18 cellular contexts compared by ENCODE assay signal in genomic region chr2:233371608-233372007, GRCh38. TPM values are rescaled to one million over a fixed set of nuclear protein-coding genes. Genes with fewer than 3 reads are reported as not detected.
DNase-seq lines count a peak whose midpoint lies in the region; ATAC-seq, FAIRE-seq and TF ChIP-seq lines count a peak whose summit lies in the region.
"Had no signal": no experiment of that assay in that cellular context is flagged by ENCODE, and none has a peak within 500 bp of the region (broad histone marks: within the 10 kb centered on the region; RNA-seq: fewer than 3 reads in every experiment).

No MANE protein-coding gene starts in this region.

- H2AFZ ChIP-seq in GM23338 = no peak overlapping the region

- no peaks in the 10 kb centered on the region for H3K27me3 Mint-ChIP-seq in GM23338 (ENCODE audit: insufficient read depth, low read depth, poor library complexity)
- H3K27me3 Mint-ChIP-seq in CD14-positive monocyte (ENCODE audit: low read depth in 3 of 3) = peaks cover 0 to 2% (median 0%) of the 10 kb centered on the region in 3 donors

- H3F3A ChIP-seq in GM23338 (replicated peaks; ENCODE audit: low read depth) = no peaks in the 10 kb centered on the region

- H3K27ac Mint-ChIP-seq in GM23338 (no peak overlapping the region), CD14-positive monocyte (peak overlapping the region in 2 of 7 donors; percentile 43 to 52)

- H3K4me3 Mint-ChIP-seq in GM23338 = no peak overlapping the region
- no peak overlapping the region for H3K4me3 Mint-ChIP-seq in CD14-positive monocyte

- WGBS in prostate gland = 77% methylated on average over 2 of the region's 2 CpGs

- no peaks in the 10 kb centered on the region for H3K9me3 Mint-ChIP-seq in GM23338
- H3K9me3 Mint-ChIP-seq in CD14-positive monocyte = no peaks in the 10 kb centered on the region

- no peak for TF ChIP-seq POLR2A in prostate gland (IDR thresholded peaks at IDR 0.05)

- H3K36me3 Mint-ChIP-seq in GM23338 (ENCODE audit: low read depth) (no peaks in the 10 kb centered on the region), CD14-positive monocyte (peaks cover 34 to 76% of the 10 kb centered on the region in 2 donors)

- DNase-seq in DMS 273 (lab: John Stamatoyannopoulos, UW; ENCODE audit: unreplicated experiment) (peak; percentile 28), DMS 273 treated with DMSO at 0.1 percent for 48 hours (lab: John Stamatoyannopoulos, UW) (no peak), GM23338 (ENCODE audit: low spot score) (no peak), choroid plexus epithelial cell (ENCODE audit: low read depth) (peak; percentile 47), prostate gland (ENCODE audit: low spot score) (no peak), NCI-H446 treated with DMSO at 0.1 percent for 48 hours (lab: John Stamatoyannopoulos, UW) (no peak), frontal cortex (ENCODE audit: low spot score in 2 of 2) (no peak), CD14-positive monocyte (ENCODE audit: low spot score) (no peak)
- DNase-seq: COR-L47, NCI-H146, NCI-H2107, NCI-H226, NCI-H526 treated with DMSO at 0.1 percent for 48 hours had no signal

- peaks cover 20% of the 10 kb centered on the region for H3K4me1 Mint-ChIP-seq in GM23338
- peaks cover 44% of the 10 kb centered on the region for H3K4me1 Mint-ChIP-seq in CD14-positive monocyte

- H3K4me3 ChIP-seq in GM23338 = no peak overlapping the region
- no peak overlapping the region for H3K4me3 ChIP-seq in choroid plexus epithelial cell (ENCODE audit: low read depth, low read length)
- no peak overlapping the region for H3K4me3 ChIP-seq in prostate gland
- H3K4me3 ChIP-seq: BLaER1 treated with 17β-estradiol and CSF1 and Interleukin-3, amounts not matched to agents 10 nM and 100 nM; GM12878 had no signal

- peak; percentile 65 for ATAC-seq in GM23338
- ATAC-seq: GM12878 had no signal

- H3K36me3 ChIP-seq in GM23338 (ENCODE audit: insufficient read depth) (no peaks in the 10 kb centered on the region), prostate gland (no peaks in the 10 kb centered on the region)

- TF ChIP-seq CTCF in GM23338 (conservative IDR thresholded peaks at IDR 0.05; ENCODE audit: low read depth in 2 of 2) = no peak
- no peak for TF ChIP-seq CTCF in choroid plexus epithelial cell (conservative IDR thresholded peaks at IDR 0.05; ENCODE audit: low read depth, low read length)
- no peak for TF ChIP-seq CTCF in prostate gland (IDR thresholded peaks at IDR 0.05)
- no peak for TF ChIP-seq CTCF in CD14-positive monocyte (IDR thresholded peaks at IDR 0.05)

- H3K27ac ChIP-seq in GM23338 (ENCODE audit: low read depth) (no peak overlapping the region), prostate gland (peak overlapping the region; percentile 45 to 72)
- H3K27ac ChIP-seq: 22Rv1; BLaER1 treated with 17β-estradiol and CSF1 and Interleukin-3, amounts not matched to agents 10 nM and 100 nM had no signal

- H4K20me1 ChIP-seq in GM23338 (replicated peaks; ENCODE audit: insufficient read depth) = peaks cover 16% of the 10 kb centered on the region

- intact Hi-C loops in prostate gland (cut with DNase I) (no loop called here), CD14-positive monocyte (cut with micrococcal nuclease) (no loop called here)

- H3K27me3 ChIP-seq in GM23338 (ENCODE audit: insufficient read depth) (no peaks in the 10 kb centered on the region), prostate gland (replicated peaks; ENCODE audit: insufficient read depth) (no peaks in the 10 kb centered on the region)
- H3K27me3 ChIP-seq: BLaER1 treated with 17β-estradiol and CSF1 and Interleukin-3, amounts not matched to agents 10 nM and 100 nM had no signal

- FAIRE-seq in frontal cortex (lab: Jason Lieb, UNC) = no peak
- FAIRE-seq: GM12878, GM18507, HTR-8/SVneo had no signal

- no peaks in the 10 kb centered on the region for H3K9me2 ChIP-seq in GM23338 (ENCODE audit: insufficient read depth)

- no peaks in the 10 kb centered on the region for H3K9me3 ChIP-seq in prostate gland

- H3K79me2 ChIP-seq in GM23338 (replicated peaks; ENCODE audit: insufficient read depth) = peaks cover 27% of the 10 kb centered on the region

- H3K4me1 ChIP-seq in GM23338 (ENCODE audit: insufficient read depth) (peaks cover 6% of the 10 kb centered on the region), prostate gland (replicated peaks) (peaks cover 8% of the 10 kb centered on the region)

- no peak overlapping the region for H3K4me2 ChIP-seq in GM23338

TF ChIP-seq in GM23338, 12 proteins besides CTCF, POLR2A, EP300 and RAD21 (continues in another document):
- TF ChIP-seq ZNF462 (CRISPR knock-in tag; IDR thresholded peaks at IDR 0.05) = no peak

RNA-seq across cellular contexts. Expression of gene DGKD, which starts 17.3 kb away (rescaled TPM):
- 20.5 and 23.4 TPM in 2 replicates for total RNA-seq in GM23338 (2014; rRNA removed; shearing (Covaris generic))
- polyA plus RNA-seq in GM23338 (2016; fragmentation: Nextera tagmentation; extraction: Ambion mirVana) (10.6 and 11.1 TPM in 2 replicates), CD14-positive monocyte (10 to 100 TPM; 14.5 to 16.6 TPM)
- total RNA-seq in prostate gland (10 to 100 TPM; 21.5 to 63.1 TPM), frontal cortex (46.5 TPM)

Comparison
In these comparisons a context has a peak if more than half of its experiments do, and no peak if none do; other contexts are left out.
1. DNase-seq: peak in DMS 273 (single experiment) and choroid plexus epithelial cell (single experiment); none in DMS 273 treated with DMSO at 0.1 percent for 48 hours (single experiment), GM23338 (single experiment), prostate gland (single experiment), NCI-H446 treated with DMSO at 0.1 percent for 48 hours (single experiment), frontal cortex (0 of 2) and CD14-positive monocyte (single experiment).